Comparison of ENCODE assay signal across 12 cellular contexts in genomic region chr13:22017226-22017625, GRCh38.
DNase-seq lines count a peak whose midpoint lies in the region; ATAC-seq, FAIRE-seq and TF ChIP-seq lines count a peak whose summit lies in the region.
"Had no signal": no experiment of that assay in that cellular context is flagged by ENCODE, and none has a peak within 500 bp of the region (broad histone marks: within the 10 kb centered on the region; RNA-seq: fewer than 3 reads in every experiment).

No MANE protein-coding gene starts in this region.

- DNase-seq in GM18507 (ENCODE audit: extremely low spot score, insufficient read length, low read depth), result no peak
- peak; percentile 89 for DNase-seq in SKM-1 treated with dmso at 0.1 percent for 144 hours (lab: John Stamatoyannopoulos, UW; ENCODE audit: unreplicated experiment)
- DNase-seq in NCI-H187 treated with DMSO at 0.1 percent for 48 hours (lab: John Stamatoyannopoulos, UW), result no peak
- no peak for DNase-seq in tibial nerve (ENCODE audit: low spot score in 2 of 2)
- no peak for DNase-seq in NCI-H446 (lab: John Stamatoyannopoulos, UW)
- no peak for DNase-seq in central memory CD4-positive, alpha-beta T cell
- DNase-seq: activated CD8-positive, alpha-beta memory T cell treated with anti-CD3 and anti-CD28 coated beads, Interleukin-2, amount 50 U/mL, for 4 hours; cortex of kidney; H9 had no signal

- WGBS in tibial nerve, 2 donors, result 43 to 53% methylated on average over 3 of the region's 3 CpGs

- no peak for TF ChIP-seq POLR2A in tibial nerve (IDR thresholded peaks at IDR 0.05)

- ATAC-seq in GM19467 (IDR thresholded peaks at IDR 0.05; ENCODE audit: unreplicated experiment) (peak; percentile 91), HG03108 (IDR thresholded peaks at IDR 0.05; ENCODE audit: unreplicated experiment) (peak; percentile 90)

- H3K9me3 ChIP-seq in tibial nerve, result no peaks in the 10 kb centered on the region

- peak; percentile 86 for FAIRE-seq in GM18507 (lab: Jason Lieb, UNC)

- no peaks in the 10 kb centered on the region for H3K27me3 ChIP-seq in tibial nerve

- H3K27ac ChIP-seq in tibial nerve, result no peak overlapping the region
- H3K27ac ChIP-seq: SK-N-MC had no signal

- no peak for TF ChIP-seq CTCF in tibial nerve (IDR thresholded peaks at IDR 0.05)

- no peak for TF ChIP-seq EP300 in tibial nerve (IDR thresholded peaks at IDR 0.05)

- no peak overlapping the region for H3K4me3 ChIP-seq in tibial nerve
- H3K4me3 ChIP-seq: SK-N-MC had no signal

- H3K36me3 ChIP-seq in tibial nerve, result no peaks in the 10 kb centered on the region

- H3K4me1 ChIP-seq in tibial nerve, result peaks cover 0 to 3% (median 0%) of the 10 kb centered on the region in 4 donors
